ENCODE assay signal across 1 cellular context in the genomic region with DNA sequence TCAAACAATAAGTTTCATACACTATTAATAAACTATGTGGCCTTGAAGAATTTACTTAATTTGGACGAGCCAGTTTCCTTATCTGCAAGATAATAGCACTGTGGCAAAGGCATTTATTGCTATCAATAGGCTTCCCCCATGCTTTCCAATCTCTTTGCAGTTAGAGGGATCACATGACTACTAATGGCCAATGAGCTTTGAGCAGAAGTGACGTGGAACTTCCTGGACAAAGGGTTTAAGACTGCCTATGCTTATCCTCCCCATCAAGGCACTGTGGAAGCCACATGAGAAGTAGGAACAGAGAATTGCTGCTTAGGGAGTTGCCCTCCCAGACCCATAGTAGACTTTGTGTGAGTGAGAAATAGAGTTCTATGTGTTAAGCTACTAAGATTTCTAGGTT.
A peak's percentile ranks its signal among the peaks of the same experiment; 100 is the strongest.
TF ChIP-seq lines count a peak whose summit lies in the region.

No MANE protein-coding gene starts in this region.

TF ChIP-seq in GM12878, 131 proteins besides CTCF, POLR2A, EP300 and RAD21:
- no peak for TF ChIP-seq RELA (IDR thresholded peaks at IDR 0.05; ENCODE audit: borderline replicate concordance, partially characterized antibody)
- TF ChIP-seq RAD51 (IDR thresholded peaks at IDR 0.05), result peak; percentile 31; the same call in 1 of the 2 replicates
